10 cellular contexts compared by ENCODE assay signal in genomic region chr5:1107167-1108007, GRCh38. TPM values are rescaled to one million over a fixed set of nuclear protein-coding genes. Genes with fewer than 3 reads are reported as not detected.
DNase-seq lines count a peak whose midpoint lies in the region; ATAC-seq and TF ChIP-seq lines count a peak whose summit lies in the region.
"Had no signal": no experiment of that assay in that cellular context is flagged by ENCODE, and none has a peak within 500 bp of the region (broad histone marks: within the 10 kb centered on the region; RNA-seq: fewer than 3 reads in every experiment).

No MANE protein-coding gene starts in this region.

- H3K27ac Mint-ChIP-seq in central memory CD8-positive, alpha-beta T cell (ENCODE audit: low read depth) = peak overlapping the region; percentile 95
- H3K27ac Mint-ChIP-seq in natural killer cell (peak overlapping the region; percentile 85 to 99), chondrocyte (ENCODE audit: unreplicated experiment) (no peak overlapping the region)

- H3K4me1 Mint-ChIP-seq in central memory CD8-positive, alpha-beta T cell = peaks cover 50% of the 10 kb centered on the region
- H3K4me1 Mint-ChIP-seq in natural killer cell (peaks cover 37 to 79% of the 10 kb centered on the region in 2 donors), chondrocyte (ENCODE audit: low read depth) (peaks cover 4% of the 10 kb centered on the region)

- TF ChIP-seq CTCF in natural killer cell (IDR thresholded peaks at IDR 0.05) = no peak
- TF ChIP-seq CTCF in chondrocyte (IDR thresholded peaks at IDR 0.05) = no peak

- H3K4me3 Mint-ChIP-seq in central memory CD8-positive, alpha-beta T cell = peak overlapping the region; percentile 25
- H3K4me3 Mint-ChIP-seq in natural killer cell (peak overlapping the region; percentile 70), chondrocyte (ENCODE audit: unreplicated experiment) (no peak overlapping the region)

- ATAC-seq in central memory CD8-positive, alpha-beta T cell (replicated peaks; ENCODE audit: extremely low read depth, poor library complexity, severe bottlenecking) = no peak
- no peak for ATAC-seq in natural killer cell
- no peak for ATAC-seq in GM19467 (IDR thresholded peaks at IDR 0.05; ENCODE audit: unreplicated experiment)

- intact Hi-C loops in natural killer cell (cut with micrococcal nuclease) = loop anchor here (5.0 to 10.0 kb wide), 2 partner anchors 45 to 407 kb away; no protein-coding TSS in a partner anchor

- no peaks in the 10 kb centered on the region for H3K9me3 Mint-ChIP-seq in central memory CD8-positive, alpha-beta T cell
- no peaks in the 10 kb centered on the region for H3K9me3 Mint-ChIP-seq in natural killer cell
- no peaks in the 10 kb centered on the region for H3K9me3 Mint-ChIP-seq in chondrocyte (ENCODE audit: low read depth)

- DNase-seq in GDM1 (lab: John Stamatoyannopoulos, UW) (peak; percentile 47), MV-4-11 (lab: John Stamatoyannopoulos, UW) (peak; percentile 39), natural killer cell (no peak), chondrocyte (ENCODE audit: low spot score) (no peak), NCI-H748 (lab: John Stamatoyannopoulos, UW; ENCODE audit: unreplicated experiment) (no peak), RKO (ENCODE audit: low spot score) (no peak)
- DNase-seq in central memory CD8-positive, alpha-beta T cell (ENCODE audit: low spot score in 2 of 2) = no peak
- DNase-seq: foreskin melanocyte, NCI-H2029 had no signal

- peaks cover 10% of the 10 kb centered on the region for H3K36me3 Mint-ChIP-seq in central memory CD8-positive, alpha-beta T cell (ENCODE audit: insufficient read depth)
- no peaks in the 10 kb centered on the region for H3K36me3 Mint-ChIP-seq in natural killer cell
- no peaks in the 10 kb centered on the region for H3K36me3 Mint-ChIP-seq in chondrocyte (ENCODE audit: low read depth)

- H3K27me3 Mint-ChIP-seq in central memory CD8-positive, alpha-beta T cell = no peaks in the 10 kb centered on the region
- H3K27me3 Mint-ChIP-seq in natural killer cell (ENCODE audit: low read depth in 2 of 2) (no peaks in the 10 kb centered on the region), chondrocyte (ENCODE audit: low read depth) (peaks cover 3% of the 10 kb centered on the region)

RNA-seq across cellular contexts. Expression of gene SLC12A7, which starts 4.5 kb away (rescaled TPM):
- total RNA-seq in natural killer cell (10 to 100 TPM; 53.2 to 92.5 (median 81.3) TPM), chondrocyte (2.0 to 4.9 TPM (median 3.7 TPM) in 3 replicates)

Comparison
In these comparisons a context has a peak if more than half of its experiments do, and no peak if none do; other contexts are left out.
1. DNase-seq: peak in GDM1 (single experiment) and MV-4-11 (single experiment); none in central memory CD8-positive, alpha-beta T cell (0 of 2), natural killer cell (single experiment), chondrocyte (single experiment), NCI-H748 (single experiment) and RKO (single experiment).